Comparison of ENCODE assay signal across 8 cellular contexts in the genomic region with DNA sequence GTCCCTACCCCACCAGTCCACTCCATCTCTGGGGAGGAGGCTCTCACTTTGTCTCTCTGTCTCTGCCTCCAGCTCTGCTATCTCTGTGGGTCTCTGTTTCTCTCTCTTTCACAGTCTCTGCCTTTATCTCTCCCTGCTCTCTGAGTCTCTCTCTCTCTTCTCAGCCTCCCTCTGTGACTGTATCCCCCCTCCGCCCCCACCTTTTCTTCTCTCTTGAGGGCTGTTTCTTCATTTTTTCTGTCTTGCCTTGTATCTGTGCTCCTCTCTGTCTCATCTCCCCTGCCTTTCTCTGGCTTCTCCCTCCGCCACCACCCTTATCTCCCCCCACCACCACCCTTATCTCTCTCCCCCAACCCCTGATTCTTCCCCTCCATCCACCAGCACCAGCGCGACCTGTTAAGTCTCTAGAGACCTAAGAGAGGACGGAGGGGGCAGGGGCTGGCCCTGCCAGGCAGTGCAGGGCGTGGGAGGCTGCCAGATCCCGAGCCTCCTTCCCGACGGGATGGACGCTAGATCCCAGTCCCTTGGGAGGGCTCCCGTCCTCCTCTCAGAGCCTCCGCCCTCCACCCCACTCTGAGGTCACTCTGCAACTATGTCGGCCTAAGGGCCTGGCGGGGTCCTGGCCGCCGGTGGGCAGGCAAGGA. TPM values are rescaled to one million over a fixed set of nuclear protein-coding genes. Genes with fewer than 3 reads are reported as not detected.
A peak's percentile ranks its signal among the peaks of the same experiment; 100 is the strongest.
DNase-seq lines count a peak whose midpoint lies in the region; ATAC-seq and TF ChIP-seq lines count a peak whose summit lies in the region.

No MANE protein-coding gene starts in this region.

- H3K27ac ChIP-seq in adrenal gland: peak overlapping the region in 4 of 5 donors; percentile 53 to 93 (median 92)
- H3K27ac ChIP-seq in sigmoid colon: peak overlapping the region; percentile 91 to 98 (median 94)

- H3K27me3 ChIP-seq in adrenal gland (no peaks in the 10 kb centered on the region), sigmoid colon (no peaks in the 10 kb centered on the region)

- H3K9me3 ChIP-seq in adrenal gland (replicated peaks in 1 of 3) (no peaks in the 10 kb centered on the region), sigmoid colon (no peaks in the 10 kb centered on the region)

- TF ChIP-seq EP300 in sigmoid colon (IDR thresholded peaks at IDR 0.05): no peak

- TF ChIP-seq CTCF in adrenal gland (IDR thresholded peaks at IDR 0.05) (no peak), sigmoid colon (IDR thresholded peaks at IDR 0.05) (no peak)

- peak; percentile 88 for DNase-seq in GM03348 (ENCODE audit: low spot score)
- DNase-seq in adrenal gland: peak in 5 of 7 donors; percentile 28 to 56 (median 43)
- peak; percentile 73 for DNase-seq in left ventricle myocardium superior
- DNase-seq in sigmoid colon: peak; percentile 83
- no peak for DNase-seq in Ammon's horn (ENCODE audit: low spot score)
- no peak for DNase-seq in cerebellar nuclear complex (lab: John Stamatoyannopoulos, UW)

- H3K4me1 ChIP-seq in adrenal gland (replicated peaks in 1 of 2) (peaks cover 13 to 30% of the 10 kb centered on the region in 2 donors), sigmoid colon (peaks cover 0 to 53% (median 45%) of the 10 kb centered on the region in 4 donors)

- intact Hi-C loops in adrenal gland (cut with DNase I): no loop called here
- intact Hi-C loops in left ventricle myocardium superior (cut with micrococcal nuclease): no loop called here
- intact Hi-C loops in sigmoid colon (cut with DNase I): loop anchor here (5.0 kb wide), 1 partner anchor 87 kb away; no protein-coding TSS in a partner anchor

- no peaks in the 10 kb centered on the region for H3K36me3 ChIP-seq in adrenal gland (replicated peaks in 1 of 2)
- peaks cover 0 to 15% (median 4%) of the 10 kb centered on the region in 4 donors for H3K36me3 ChIP-seq in sigmoid colon

- WGBS in adrenal gland, 4 donors: 9 to 30% (median 24%) methylated on average over 9 to 16 of the region's 16 CpGs
- WGBS in sigmoid colon, 2 donors: 23 to 44% methylated on average over 16 of the region's 16 CpGs

- H3K4me3 ChIP-seq in adrenal gland: peak overlapping the region in 2 of 4 donors; percentile 40 to 76
- peak overlapping the region; percentile 64 to 86 (median 74) for H3K4me3 ChIP-seq in sigmoid colon

- TF ChIP-seq POLR2A in adrenal gland (IDR thresholded peaks at IDR 0.05) (peak in 1 of 2 donors; percentile 43), sigmoid colon (IDR thresholded peaks at IDR 0.05) (no peak)

- ATAC-seq in left ventricle myocardium superior (peak; percentile 38), HG02840 (IDR thresholded peaks at IDR 0.05; ENCODE audit: low FRiP score, unreplicated experiment) (no peak), HG02610 (IDR thresholded peaks at IDR 0.05; ENCODE audit: unreplicated experiment) (no peak)

RNA-seq across cellular contexts. Expression of a gene that starts 1.0 kb away (rescaled TPM):
- total RNA-seq in adrenal gland (100 to 1,000 TPM in 1 of 8 donors, 10 to 100 TPM in 7; 47.6 to 105 (median 61.3) TPM), left ventricle myocardium superior (13.8 TPM), sigmoid colon (100 to 1,000 TPM in 1 of 4 donors, 10 to 100 TPM in 3; 85.9 to 108 (median 95.4) TPM)
- polyA plus RNA-seq in adrenal gland (10 to 100 TPM; 12.0 to 18.1 (median 16.8) TPM), sigmoid colon (10 to 100 TPM in 1 of 3 donors, 1 to 10 TPM in 2; 5.4 to 10.7 (median 7.4) TPM)

RNA-seq across cellular contexts. Expression of a gene that starts 27.0 kb away (rescaled TPM):
- total RNA-seq in adrenal gland (1 to 10 TPM; 1.4 to 4.7 (median 2.2) TPM), left ventricle myocardium superior (0.87 TPM), sigmoid colon (1 to 10 TPM in 2 of 4 donors, under 1 TPM in 2; 0.41 to 1.4 (median 0.80) TPM)
- polyA plus RNA-seq in adrenal gland (1 to 10 TPM in 2 of 3 donors, under 1 TPM in 1; 0.84 to 1.2 (median 1.2) TPM), sigmoid colon (10 to 100 TPM in 1 of 3 donors, 1 to 10 TPM in 2; 6.0 to 18.6 (median 8.6) TPM)

RNA-seq across cellular contexts. Expression of a gene that starts 44.1 kb away (rescaled TPM):
- total RNA-seq in adrenal gland (100 to 1,000 TPM; 123 to 175 (median 146) TPM), left ventricle myocardium superior (128 TPM), sigmoid colon (100 to 1,000 TPM; 120 to 153 (median 130) TPM)
- polyA plus RNA-seq in adrenal gland (100 to 1,000 TPM in 2 of 3 donors, 10 to 100 TPM in 1; 90.4 to 130 (median 101) TPM), sigmoid colon (100 to 1,000 TPM in 1 of 3 donors, 10 to 100 TPM in 2; 61.9 to 133 (median 65.0) TPM)

Comparison
In these comparisons a context has a peak if more than half of its experiments do, and no peak if none do; other contexts are left out.
1. DNase-seq: peak in GM03348 (single experiment), adrenal gland (5 of 7), left ventricle myocardium superior (single experiment) and sigmoid colon (single experiment); none in Ammon's horn (single experiment) and cerebellar nuclear complex (0 of 2).